Comparison of ENCODE assay signal across 12 cellular contexts in the genomic region with DNA sequence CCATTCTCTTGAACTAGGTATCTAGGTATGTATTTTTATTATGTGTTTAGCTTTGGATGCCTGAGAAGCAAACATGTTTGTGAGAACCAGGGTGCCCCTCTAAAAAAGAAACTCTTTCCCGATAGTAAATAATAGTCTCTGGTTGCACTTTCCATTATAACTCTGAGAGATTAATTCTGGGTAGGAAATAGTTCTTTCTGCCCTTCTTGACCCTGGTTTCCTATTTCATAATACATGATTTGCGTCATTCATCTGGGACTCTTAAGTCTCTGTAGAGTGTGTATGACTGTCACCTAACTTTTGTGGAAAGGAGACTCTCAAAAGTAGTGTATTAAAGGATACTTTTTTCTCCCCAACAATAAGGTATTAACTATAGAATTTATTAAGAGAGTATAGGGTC. TPM values are rescaled to one million over a fixed set of nuclear protein-coding genes. Genes with fewer than 3 reads are reported as not detected.
DNase-seq lines count a peak whose midpoint lies in the region; ATAC-seq, FAIRE-seq and TF ChIP-seq lines count a peak whose summit lies in the region.
"Had no signal": no experiment of that assay in that cellular context is flagged by ENCODE, and none has a peak within 500 bp of the region (broad histone marks: within the 10 kb centered on the region; RNA-seq: fewer than 3 reads in every experiment).

No MANE protein-coding gene starts in this region.

- POLR2A ChIA-PET in PC-9 (lab: Charles Lee; ENCODE audit: unreplicated experiment) = no interaction called here

- intact Hi-C loops in PC-9 (cut with micrococcal nuclease; ENCODE audit: unreplicated experiment) = no loop called here

- TF ChIP-seq CTCF in PC-9 (conservative IDR thresholded peaks at IDR 0.05) = no peak
- no peak for TF ChIP-seq CTCF in osteocyte (IDR thresholded peaks at IDR 0.05)
- TF ChIP-seq CTCF in GM10266 (IDR thresholded peaks at IDR 0.05; ENCODE audit: control insufficient read depth, insufficient read depth, low read depth, missing control alignments) = no peak

- TF ChIP-seq POLR2A in H54 (IDR thresholded peaks at IDR 0.05; ENCODE audit: low read depth, low read length) = no peak

- H3K27ac Mint-ChIP-seq in osteocyte (ENCODE audit: unreplicated experiment) = peak overlapping the region; percentile 66

- ATAC-seq in esophagus mucosa = peak; percentile 20
- ATAC-seq in HG02759 (IDR thresholded peaks at IDR 0.05; ENCODE audit: unreplicated experiment) = no peak
- ATAC-seq in GM18517 (IDR thresholded peaks at IDR 0.05; ENCODE audit: unreplicated experiment) = no peak

- no peaks in the 10 kb centered on the region for H3K27me3 Mint-ChIP-seq in osteocyte (ENCODE audit: unreplicated experiment)

- DNase-seq in H54 (ENCODE audit: insufficient read length, low spot score) (no peak), PC-9 (peak in 1 of 2 experiments; percentile 56), osteocyte (ENCODE audit: extremely low spot score, unreplicated experiment) (no peak), GM10266 (ENCODE audit: extremely low spot score) (no peak), OCI-M2 (lab: John Stamatoyannopoulos, UW; ENCODE audit: unreplicated experiment) (no peak)
- DNase-seq: activated CD8-positive, alpha-beta memory T cell treated with anti-CD3 and anti-CD28 coated beads for 24 hours; esophagus squamous epithelium; NCI-H510A had no signal

- no peaks in the 10 kb centered on the region for H3K9me3 ChIP-seq in PC-9 (ENCODE audit: insufficient read depth, low read depth)
- H3K9me3 ChIP-seq: esophagus squamous epithelium had no signal

- peak overlapping the region; percentile 0; the same call in 1 of the 2 replicates for H3K4me3 ChIP-seq in PC-9

- peaks cover 59% of the 10 kb centered on the region for H3F3A ChIP-seq in PC-9 (ENCODE audit: insufficient read depth, low read depth)

- CTCF ChIA-PET in PC-9 (lab: Charles Lee) = no interaction called here

- peaks cover 33% of the 10 kb centered on the region for H3K4me1 ChIP-seq in PC-9 (replicated peaks; ENCODE audit: insufficient read depth)

- H3K4me3 Mint-ChIP-seq in osteocyte (ENCODE audit: unreplicated experiment) = no peak overlapping the region

- peaks cover 56% of the 10 kb centered on the region for H3K4me1 Mint-ChIP-seq in osteocyte (ENCODE audit: unreplicated experiment)

- H3K36me3 Mint-ChIP-seq in osteocyte (ENCODE audit: unreplicated experiment) = peaks cover 27% of the 10 kb centered on the region

- no peak overlapping the region for H2AFZ ChIP-seq in PC-9

- no peaks in the 10 kb centered on the region for H3K9me2 ChIP-seq in PC-9 (ENCODE audit: insufficient read depth)

- peaks cover 49% of the 10 kb centered on the region for H3K36me3 ChIP-seq in PC-9 (ENCODE audit: low read depth)

- peak overlapping the region; percentile 42 for H3K27ac ChIP-seq in PC-9
- H3K27ac ChIP-seq: KMS-11 had no signal

- H3K27me3 ChIP-seq in PC-9 (ENCODE audit: insufficient read depth, low read depth) = no peaks in the 10 kb centered on the region
- H3K27me3 ChIP-seq: esophagus squamous epithelium had no signal

- peak; percentile 68 for FAIRE-seq in H54 (lab: Jason Lieb, UNC)

- peaks cover 73% of the 10 kb centered on the region for H4K20me1 ChIP-seq in PC-9 (ENCODE audit: insufficient read depth)

- peaks cover 79% of the 10 kb centered on the region for H3K79me2 ChIP-seq in PC-9 (ENCODE audit: low read depth)

- no TSS peak for BruUV-seq in PC-9 (replicated peaks; lab: Mats Ljungman, UMichigan)

- H3K9me3 Mint-ChIP-seq in osteocyte (ENCODE audit: unreplicated experiment) = no peaks in the 10 kb centered on the region

- H3K4me2 ChIP-seq in PC-9 = peak overlapping the region; percentile 9; the same call in 1 of the 2 replicates
- H3K4me2 ChIP-seq: KMS-11 had no signal

RNA-seq across cellular contexts. Expression of a gene that starts 31.5 kb away (rescaled TPM):
- 300 and 446 TPM in 2 replicates for total RNA-seq in PC-9 (2021)
- 125 TPM for total RNA-seq in esophagus mucosa
- 129 and 131 TPM in 2 replicates for total RNA-seq in osteocyte
